ENCODE assay signal across 1 cellular context in genomic region chr1:15848929-15849774, GRCh38.
TF ChIP-seq lines count a peak whose summit lies in the region.

No MANE protein-coding gene starts in this region.

TF ChIP-seq in HepG2, 621 proteins besides CTCF, POLR2A, EP300 and RAD21 (continued from another document and continues in another):
- no peak for TF ChIP-seq HINFP (CRISPR knock-in tag; IDR thresholded peaks at IDR 0.05; ENCODE audit: low read depth)
- no peak for TF ChIP-seq NFYC (CRISPR knock-in tag; IDR thresholded peaks at IDR 0.05)
- TF ChIP-seq ZFP36L1 (CRISPR knock-in tag; IDR thresholded peaks at IDR 0.05) = 0 out of 2 replicates have a peak, but pooled peaks have one; percentile 46
- TF ChIP-seq SMAD3 (CRISPR knock-in tag; IDR thresholded peaks at IDR 0.05) = no peak
- no peak for TF ChIP-seq ZFYVE20 (CRISPR knock-in tag; IDR thresholded peaks at IDR 0.05; ENCODE audit: borderline replicate concordance, low read depth)
- TF ChIP-seq, protein P1, sequence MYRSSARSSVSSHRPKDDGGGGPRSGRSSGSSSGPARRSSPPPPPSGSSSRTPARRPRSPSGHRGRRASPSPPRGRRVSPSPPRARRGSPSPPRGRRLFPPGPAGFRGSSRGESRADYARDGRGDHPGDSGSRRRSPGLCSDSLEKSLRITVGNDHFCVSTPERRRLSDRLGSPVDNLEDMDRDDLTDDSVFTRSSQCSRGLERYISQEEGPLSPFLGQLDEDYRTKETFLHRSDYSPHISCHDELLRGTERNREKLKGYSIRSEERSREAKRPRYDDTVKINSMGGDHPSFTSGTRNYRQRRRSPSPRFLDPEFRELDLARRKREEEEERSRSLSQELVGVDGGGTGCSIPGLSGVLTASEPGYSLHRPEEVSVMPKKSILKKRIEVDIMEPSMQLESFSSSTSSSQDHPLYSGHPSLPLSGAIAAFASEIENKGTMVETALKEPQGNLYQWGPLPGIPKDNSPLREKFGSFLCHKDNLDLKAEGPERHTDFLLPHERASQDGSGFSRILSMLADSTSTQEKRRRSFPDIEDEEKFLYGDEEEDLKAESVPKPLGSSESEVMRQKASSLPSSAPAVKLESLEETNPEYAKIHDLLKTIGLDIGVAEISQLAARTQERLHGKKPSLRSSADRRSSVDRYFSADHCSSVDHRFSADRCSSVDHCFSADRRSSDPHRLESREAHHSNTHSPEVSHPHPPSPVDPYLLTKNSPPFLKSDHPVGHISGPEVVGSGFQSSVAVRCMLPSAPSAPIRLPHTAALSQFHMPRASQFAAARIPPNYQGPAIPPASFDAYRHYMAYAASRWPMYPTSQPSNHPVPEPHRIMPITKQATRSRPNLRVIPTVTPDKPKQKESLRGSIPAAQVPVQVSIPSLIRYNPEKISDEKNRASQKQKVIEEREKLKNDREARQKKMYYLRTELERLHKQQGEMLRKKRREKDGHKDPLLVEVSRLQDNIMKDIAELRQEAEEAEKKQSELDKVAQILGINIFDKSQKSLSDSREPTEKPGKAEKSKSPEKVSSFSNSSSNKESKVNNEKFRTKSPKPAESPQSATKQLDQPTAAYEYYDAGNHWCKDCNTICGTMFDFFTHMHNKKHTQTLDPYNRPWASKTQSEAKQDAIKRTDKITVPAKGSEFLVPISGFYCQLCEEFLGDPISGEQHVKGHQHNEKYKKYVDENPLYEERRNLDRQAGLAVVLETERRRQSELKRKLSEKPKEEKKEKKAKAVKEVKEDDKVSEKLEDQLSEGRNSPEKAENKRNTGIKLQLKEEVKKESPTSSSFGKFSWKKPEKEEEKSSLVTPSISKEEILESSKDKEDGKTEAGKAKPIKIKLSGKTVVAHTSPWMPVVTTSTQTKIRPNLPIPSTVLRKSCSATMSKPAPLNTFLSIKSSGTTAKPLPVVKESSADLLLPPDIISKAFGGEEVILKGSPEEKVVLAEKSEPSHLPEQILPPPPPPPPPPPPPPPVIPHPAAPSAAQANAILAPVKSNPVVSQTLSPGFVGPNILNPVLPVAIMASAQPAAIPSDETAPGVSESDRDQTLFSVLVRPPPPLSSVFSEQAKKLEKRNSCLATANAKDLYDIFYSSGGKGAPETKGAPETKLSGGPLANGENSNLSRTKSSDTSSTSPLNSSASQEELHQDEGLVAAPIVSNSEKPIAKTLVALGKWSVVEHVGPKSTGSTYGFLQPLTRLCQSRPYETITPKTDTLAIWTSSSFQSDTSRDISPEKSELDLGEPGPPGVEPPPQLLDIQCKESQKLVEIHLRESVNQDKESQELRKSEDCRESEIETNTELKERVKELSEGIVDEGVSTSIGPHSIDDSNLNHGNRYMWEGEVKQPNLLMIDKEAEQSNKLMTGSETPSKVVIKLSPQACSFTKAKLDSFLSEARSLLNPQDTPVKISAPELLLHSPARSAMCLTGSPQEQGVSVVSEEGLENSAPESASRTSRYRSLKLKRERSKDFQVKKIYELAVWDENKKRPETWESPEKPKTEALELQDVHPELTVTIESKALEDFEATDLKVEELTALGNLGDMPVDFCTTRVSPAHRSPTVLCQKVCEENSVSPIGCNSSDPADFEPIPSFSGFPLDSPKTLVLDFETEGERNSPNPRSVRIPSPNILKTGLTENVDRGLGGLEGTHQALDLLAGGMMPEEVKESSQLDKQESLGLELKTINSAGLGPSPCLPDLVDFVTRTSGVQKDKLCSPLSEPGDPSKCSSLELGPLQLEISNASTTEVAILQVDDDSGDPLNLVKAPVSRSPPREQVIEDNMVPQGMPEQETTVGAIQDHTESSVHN (CRISPR knock-in tag; IDR thresholded peaks at IDR 0.05) = no peak
- no peak for TF ChIP-seq ZNF136 (CRISPR knock-in tag; IDR thresholded peaks at IDR 0.05; ENCODE audit: low read depth)
- peak; percentile 23; the same call in 1 of the 2 replicates for TF ChIP-seq GABPB1 (CRISPR knock-in tag; IDR thresholded peaks at IDR 0.05)
- TF ChIP-seq ZNF773 (CRISPR knock-in tag; IDR thresholded peaks at IDR 0.05; ENCODE audit: borderline replicate concordance) = peak; percentile 65; the same call in 1 of the 2 replicates
- TF ChIP-seq CREM (IDR thresholded peaks at IDR 0.05) = peak; percentile 64; the same call in 1 of the 2 replicates
- TF ChIP-seq CREM (CRISPR knock-in tag; IDR thresholded peaks at IDR 0.05) = no peak
- peak; percentile 52; the same call in 1 of the 2 replicates for TF ChIP-seq CCDC6 (CRISPR knock-in tag; IDR thresholded peaks at IDR 0.05)
- peak; percentile 63 for TF ChIP-seq ZNF414 (CRISPR knock-in tag; IDR thresholded peaks at IDR 0.05)
- TF ChIP-seq ZBTB7B (CRISPR knock-in tag; IDR thresholded peaks at IDR 0.05) = 0 out of 2 replicates have a peak, but pooled peaks have one; percentile 9
- no peak for TF ChIP-seq HMG20B (CRISPR knock-in tag; conservative IDR thresholded peaks at IDR 0.05)
- no peak; the same call in 1 of the 2 replicates for TF ChIP-seq HNF1A (IDR thresholded peaks at IDR 0.05; ENCODE audit: low read depth)
- TF ChIP-seq HNF1A (CRISPR knock-in tag; IDR thresholded peaks at IDR 0.05; ENCODE audit: borderline replicate concordance) = no peak; the same call in 1 of the 2 replicates
- TF ChIP-seq NCOR1 (IDR thresholded peaks at IDR 0.05; ENCODE audit: borderline replicate concordance, low read length) = peak; percentile 75; the same call in 1 of the 2 replicates
- TF ChIP-seq ATF1 (CRISPR knock-in tag; IDR thresholded peaks at IDR 0.05) = 0 out of 2 replicates have a peak, but pooled peaks have one; percentile 29
- peak; percentile 62; the same call in 1 of the 2 replicates for TF ChIP-seq FOXO1 (CRISPR knock-in tag; IDR thresholded peaks at IDR 0.05)
- no peak for TF ChIP-seq KAT2B (IDR thresholded peaks at IDR 0.05; ENCODE audit: borderline replicate concordance, low read depth, low read length)
- TF ChIP-seq RXRA (CRISPR knock-in tag; IDR thresholded peaks at IDR 0.05) = peak; percentile 71
- TF ChIP-seq HNRNPH1 (optimal IDR thresholded peaks at IDR 0.05; ENCODE audit: low read depth, low read length) = no peak
- no peak for TF ChIP-seq AGO1 (IDR thresholded peaks at IDR 0.05; ENCODE audit: low read depth, low read length, poor library complexity, severe bottlenecking)
- TF ChIP-seq MED13 (CRISPR knock-in tag; IDR thresholded peaks at IDR 0.05) = 0 out of 2 replicates have a peak, but pooled peaks have one; percentile 18
- TF ChIP-seq ZFP36 (IDR thresholded peaks at IDR 0.05; ENCODE audit: borderline replicate concordance, low read depth, low read length, partially characterized antibody) = no peak
- TF ChIP-seq ZNF34 (CRISPR knock-in tag; IDR thresholded peaks at IDR 0.05; ENCODE audit: borderline replicate concordance) = peak; percentile 18; the same call in 1 of the 2 replicates
- peak; percentile 19; the same call in 1 of the 2 replicates for TF ChIP-seq ATF7 (IDR thresholded peaks at IDR 0.05)
- no peak for TF ChIP-seq ATF7 (CRISPR knock-in tag; IDR thresholded peaks at IDR 0.05)
- TF ChIP-seq, protein P2, sequence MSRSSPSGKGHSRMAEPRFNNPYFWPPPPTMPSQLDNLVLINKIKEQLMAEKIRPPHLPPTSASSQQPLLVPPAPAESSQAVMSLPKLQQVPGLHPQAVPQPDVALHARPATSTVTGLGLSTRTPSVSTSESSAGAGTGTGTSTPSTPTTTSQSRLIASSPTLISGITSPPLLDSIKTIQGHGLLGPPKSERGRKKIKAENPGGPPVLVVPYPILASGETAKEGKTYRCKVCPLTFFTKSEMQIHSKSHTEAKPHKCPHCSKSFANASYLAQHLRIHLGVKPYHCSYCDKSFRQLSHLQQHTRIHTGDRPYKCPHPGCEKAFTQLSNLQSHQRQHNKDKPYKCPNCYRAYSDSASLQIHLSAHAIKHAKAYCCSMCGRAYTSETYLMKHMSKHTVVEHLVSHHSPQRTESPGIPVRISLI (CRISPR knock-in tag; IDR thresholded peaks at IDR 0.05; ENCODE audit: borderline replicate concordance) = peak; percentile 26; the same call in 1 of the 2 replicates
- TF ChIP-seq PCBP2 (optimal IDR thresholded peaks at IDR 0.05; ENCODE audit: low read depth, low read length, poor library complexity, severe bottlenecking) = no peak
- TF ChIP-seq RFX5 (IDR thresholded peaks at IDR 0.05; ENCODE audit: low read depth, low read length) = peak; percentile 68
- TF ChIP-seq POGZ (CRISPR knock-in tag; IDR thresholded peaks at IDR 0.05) = peak; percentile 52; the same call in 1 of the 2 replicates
- peak; percentile 38; the same call in 1 of the 2 replicates for TF ChIP-seq ZNF331 (CRISPR knock-in tag; IDR thresholded peaks at IDR 0.05)
- TF ChIP-seq MAF1 (CRISPR knock-in tag; IDR thresholded peaks at IDR 0.05; ENCODE audit: borderline replicate concordance) = no peak
- TF ChIP-seq, protein P3, sequence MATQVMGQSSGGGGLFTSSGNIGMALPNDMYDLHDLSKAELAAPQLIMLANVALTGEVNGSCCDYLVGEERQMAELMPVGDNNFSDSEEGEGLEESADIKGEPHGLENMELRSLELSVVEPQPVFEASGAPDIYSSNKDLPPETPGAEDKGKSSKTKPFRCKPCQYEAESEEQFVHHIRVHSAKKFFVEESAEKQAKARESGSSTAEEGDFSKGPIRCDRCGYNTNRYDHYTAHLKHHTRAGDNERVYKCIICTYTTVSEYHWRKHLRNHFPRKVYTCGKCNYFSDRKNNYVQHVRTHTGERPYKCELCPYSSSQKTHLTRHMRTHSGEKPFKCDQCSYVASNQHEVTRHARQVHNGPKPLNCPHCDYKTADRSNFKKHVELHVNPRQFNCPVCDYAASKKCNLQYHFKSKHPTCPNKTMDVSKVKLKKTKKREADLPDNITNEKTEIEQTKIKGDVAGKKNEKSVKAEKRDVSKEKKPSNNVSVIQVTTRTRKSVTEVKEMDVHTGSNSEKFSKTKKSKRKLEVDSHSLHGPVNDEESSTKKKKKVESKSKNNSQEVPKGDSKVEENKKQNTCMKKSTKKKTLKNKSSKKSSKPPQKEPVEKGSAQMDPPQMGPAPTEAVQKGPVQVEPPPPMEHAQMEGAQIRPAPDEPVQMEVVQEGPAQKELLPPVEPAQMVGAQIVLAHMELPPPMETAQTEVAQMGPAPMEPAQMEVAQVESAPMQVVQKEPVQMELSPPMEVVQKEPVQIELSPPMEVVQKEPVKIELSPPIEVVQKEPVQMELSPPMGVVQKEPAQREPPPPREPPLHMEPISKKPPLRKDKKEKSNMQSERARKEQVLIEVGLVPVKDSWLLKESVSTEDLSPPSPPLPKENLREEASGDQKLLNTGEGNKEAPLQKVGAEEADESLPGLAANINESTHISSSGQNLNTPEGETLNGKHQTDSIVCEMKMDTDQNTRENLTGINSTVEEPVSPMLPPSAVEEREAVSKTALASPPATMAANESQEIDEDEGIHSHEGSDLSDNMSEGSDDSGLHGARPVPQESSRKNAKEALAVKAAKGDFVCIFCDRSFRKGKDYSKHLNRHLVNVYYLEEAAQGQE (IDR thresholded peaks at IDR 0.05; ENCODE audit: borderline replicate concordance in 1 of 2, low read depth in 1 of 2, low read length in 2 of 2) = 0 out of 4 replicates have a peak, but pooled peaks of 1 of the 2 experiments have one; percentile 33
